ENCODE assay signal across 11 cellular contexts in genomic region chr1:163035791-163036249, GRCh38. TPM values are rescaled to one million over a fixed set of nuclear protein-coding genes. Genes with fewer than 3 reads are reported as not detected.
DNase-seq lines count a peak whose midpoint lies in the region; ATAC-seq and TF ChIP-seq lines count a peak whose summit lies in the region.
"Had no signal": no experiment of that assay in that cellular context is flagged by ENCODE, and none has a peak within 500 bp of the region (broad histone marks: within the 10 kb centered on the region; RNA-seq: fewer than 3 reads in every experiment).

No MANE protein-coding gene starts in this region.

- no peaks in the 10 kb centered on the region for H3K4me1 ChIP-seq in uterus

- H3K4me3 ChIP-seq in uterus, result no peak overlapping the region
- H3K4me3 ChIP-seq: SK-N-MC had no signal

- no peak overlapping the region for H3K27ac ChIP-seq in uterus
- H3K27ac ChIP-seq: SK-N-MC had no signal

- TF ChIP-seq POLR2A in uterus (IDR thresholded peaks at IDR 0.05), result no peak

- no peaks in the 10 kb centered on the region for H3K36me3 ChIP-seq in uterus

- H3K27me3 ChIP-seq in uterus, result no peaks in the 10 kb centered on the region

- no peak for TF ChIP-seq CTCF in uterus (IDR thresholded peaks at IDR 0.05)

- intact Hi-C loops in uterus (cut with DNase I; ENCODE audit: low total_unique reads), result no loop called here

- DNase-seq in AG08395 (ENCODE audit: low spot score), result peak; percentile 70
- DNase-seq in HPDE6-E6E7 (ENCODE audit: extremely low spot score), result peak; percentile 73
- peak; percentile 60 for DNase-seq in SW480 (ENCODE audit: low spot score)
- peak; percentile 23 for DNase-seq in iPS-NIHi11 (ENCODE audit: low spot score)
- no peak for DNase-seq in NCI-H1930 (lab: John Stamatoyannopoulos, UW)
- no peak for DNase-seq in NCI-H446 treated with DMSO at 0.1 percent for 48 hours (lab: John Stamatoyannopoulos, UW)
- DNase-seq in uterus, result no peak
- DNase-seq: DMS79, left ventricle myocardium superior had no signal

- no peak for ATAC-seq in HG03571 (IDR thresholded peaks at IDR 0.05; ENCODE audit: unreplicated experiment)
- ATAC-seq: left ventricle myocardium superior had no signal

- H3K9me3 ChIP-seq in uterus, result no peaks in the 10 kb centered on the region

RNA-seq across cellular contexts. Expression of gene RGS4, which starts 33.3 kb away (rescaled TPM):
- total RNA-seq in uterus, result 10 to 100 TPM in 1 of 4 donors, 1 to 10 TPM in 1, under 1 TPM in 1, not detected in 1; 0.26 to 37.7 (median 1.3) TPM

Comparison
In these comparisons a context has a peak if more than half of its experiments do, and no peak if none do; other contexts are left out.
1. DNase-seq: peak in AG08395 (single experiment), HPDE6-E6E7 (single experiment), SW480 (single experiment) and iPS-NIHi11 (single experiment); none in NCI-H1930 (0 of 2), NCI-H446 treated with DMSO at 0.1 percent for 48 hours (single experiment) and uterus (0 of 2).